In genomic region chrX:19846995-19847790, GRCh38 we compare ENCODE assay signal across 8 cellular contexts. TPM values are rescaled to one million over a fixed set of nuclear protein-coding genes. Genes with fewer than 3 reads are reported as not detected.
DNase-seq lines count a peak whose midpoint lies in the region; ATAC-seq, FAIRE-seq and TF ChIP-seq lines count a peak whose summit lies in the region.

No MANE protein-coding gene starts in this region.

- TF ChIP-seq CTCF in RWPE1 (conservative IDR thresholded peaks at IDR 0.05; ENCODE audit: low read depth) (no peak), endodermal cell (conservative IDR thresholded peaks at IDR 0.05) (no peak), pancreas (IDR thresholded peaks at IDR 0.05) (no peak)

- H3K9me2 ChIP-seq in GM23248 (ENCODE audit: insufficient read depth): no peaks in the 10 kb centered on the region

- peak overlapping the region; percentile 59 for H3K9ac ChIP-seq in GM23248
- H3K9ac ChIP-seq in endodermal cell (ENCODE audit: extremely low read depth, low read length, poor library complexity, severe bottlenecking): no peak overlapping the region

- intact Hi-C loops in pancreas (cut with DNase I): no loop called here

- in situ Hi-C loops in GM23248 (cut with MboI): no loop called here

- H3K4me1 ChIP-seq in ACC112 (ENCODE audit: control insufficient read depth, insufficient read depth, low read length, unreplicated experiment) (peaks cover 20% of the 10 kb centered on the region), GM23248 (ENCODE audit: insufficient read depth) (peaks cover 21% of the 10 kb centered on the region), endodermal cell (ENCODE audit: control insufficient read depth, insufficient read depth, low read length) (no peaks in the 10 kb centered on the region), pancreas (no peaks in the 10 kb centered on the region)

- H3K9me3 ChIP-seq in GM23248 (ENCODE audit: low read depth) (no peaks in the 10 kb centered on the region), endodermal cell (ENCODE audit: control insufficient read depth, low read length) (no peaks in the 10 kb centered on the region), pancreas (no peaks in the 10 kb centered on the region)

- DNase-seq in GM23248: peak; percentile 87
- peak; percentile 41 for DNase-seq in RWPE1 (ENCODE audit: low spot score)
- peak; percentile 65 for DNase-seq in endodermal cell
- no peak for DNase-seq in pancreas
- DNase-seq in NCI-H69 (lab: John Stamatoyannopoulos, UW): no peak
- DNase-seq in DMS53 (lab: John Stamatoyannopoulos, UW): no peak

- H3K9me3 Mint-ChIP-seq in endodermal cell: peaks cover 48% of the 10 kb centered on the region

- no peaks in the 10 kb centered on the region for H3K27me3 Mint-ChIP-seq in endodermal cell (ENCODE audit: insufficient read depth)

- H3K36me3 ChIP-seq in ACC112 (ENCODE audit: insufficient read depth, low read length) (no peaks in the 10 kb centered on the region), GM23248 (ENCODE audit: low read depth) (no peaks in the 10 kb centered on the region), endodermal cell (ENCODE audit: control insufficient read depth, insufficient read depth, low read length) (no peaks in the 10 kb centered on the region), pancreas (no peaks in the 10 kb centered on the region)

- H3K4me3 ChIP-seq in ACC112 (ENCODE audit: low read depth, low read length): peak overlapping the region; percentile 25
- H3K4me3 ChIP-seq in GM23248: peak overlapping the region; percentile 59
- H3K4me3 ChIP-seq in endodermal cell (ENCODE audit: low read length): no peak overlapping the region
- H3K4me3 ChIP-seq in pancreas: no peak overlapping the region

- no peaks in the 10 kb centered on the region for H4K20me1 ChIP-seq in GM23248 (ENCODE audit: insufficient read depth)

- H3F3A ChIP-seq in GM23248 (ENCODE audit: insufficient read depth): peaks cover 15% of the 10 kb centered on the region; the same call in 1 of the 2 replicates

- peak overlapping the region; percentile 43 for H2AFZ ChIP-seq in ACC112 (ENCODE audit: low read length, unreplicated experiment)
- 0 out of 2 replicates have a peak overlapping the region, but pooled peaks have one; percentile 45 for H2AFZ ChIP-seq in GM23248

- peak overlapping the region; percentile 67 for H3K27ac Mint-ChIP-seq in endodermal cell

- no peaks in the 10 kb centered on the region for H3K36me3 Mint-ChIP-seq in endodermal cell (ENCODE audit: low read depth)

- H3K27ac ChIP-seq in ACC112 (ENCODE audit: low read depth, low read length): peak overlapping the region; percentile 70
- peak overlapping the region; percentile 78 for H3K27ac ChIP-seq in GM23248
- no peak overlapping the region for H3K27ac ChIP-seq in RWPE1
- H3K27ac ChIP-seq in endodermal cell (ENCODE audit: low read depth, low read length): no peak overlapping the region
- H3K27ac ChIP-seq in pancreas: no peak overlapping the region

- H3K79me2 ChIP-seq in ACC112 (ENCODE audit: control insufficient read depth, insufficient read depth, low read length, unreplicated experiment) (peaks cover 3% of the 10 kb centered on the region), GM23248 (ENCODE audit: insufficient read depth) (peaks cover 23% of the 10 kb centered on the region)

- CTCF ChIA-PET in RWPE1 (lab: Yijun Ruan, JAX): no interaction called here

- H3K4me3 Mint-ChIP-seq in endodermal cell: no peak overlapping the region

- ATAC-seq in pancreas: peak in 3 of 4 donors; percentile 29 to 74 (median 61)
- no peak for ATAC-seq in HG03354 (IDR thresholded peaks at IDR 0.05; ENCODE audit: poor library complexity, severe bottlenecking, unreplicated experiment)

- H3K4me1 Mint-ChIP-seq in endodermal cell: peaks cover 7% of the 10 kb centered on the region

- peak overlapping the region; percentile 76 for H3K4me2 ChIP-seq in GM23248 (ENCODE audit: unreplicated experiment)

- FAIRE-seq in pancreas (lab: Jason Lieb, UNC): no peak

- no peaks in the 10 kb centered on the region for H3K27me3 ChIP-seq in ACC112 (ENCODE audit: insufficient read depth, low read length)
- no peaks in the 10 kb centered on the region for H3K27me3 ChIP-seq in GM23248 (replicated peaks; ENCODE audit: insufficient read depth)
- H3K27me3 ChIP-seq in endodermal cell (ENCODE audit: control insufficient read depth, insufficient read depth, low read length, poor library complexity, severe bottlenecking): no peaks in the 10 kb centered on the region
- H3K27me3 ChIP-seq in pancreas: no peaks in the 10 kb centered on the region

- POLR2A ChIA-PET in RWPE1 (lab: Yijun Ruan, JAX; ENCODE audit: low non-redundant PET): no interaction called here

- 5 to 7% methylated on average over 9 of the region's 9 CpGs for WGBS in GM23248 (ENCODE audit: low coverage in 1 of 2, low lambda C conversion rate in 2 of 2, missing lambda C conversion rate in 2 of 2), 2 experiments
- WGBS in endodermal cell (ENCODE audit: insufficient coverage in 1 of 2, insufficient read length in 1 of 2), 2 experiments: 67% methylated on average over 8 of the region's 9 CpGs; no CpG with 5 or more reads in 1 of the 2 experiments
- WGBS in pancreas, 2 donors: 65 to 72% methylated on average over 9 of the region's 9 CpGs

RNA-seq across cellular contexts. Expression of gene SH3KBP1, which starts 40.2 kb away (rescaled TPM):
- 32.2 and 39.0 TPM in 2 replicates for total RNA-seq in GM23248 (2014; rRNA removed; shearing (Covaris generic))
- 85.9 and 87.9 TPM in 2 replicates for polyA plus RNA-seq in GM23248 (2016; fragmentation: Nextera tagmentation; extraction: Ambion mirVana)
- total RNA-seq in endodermal cell: 10 to 100 TPM; 14.5 to 20.3 TPM
- 11.7 TPM for polyA plus RNA-seq in endodermal cell (2013, experiment 1 of 2)
- polyA plus RNA-seq in endodermal cell (2013, experiment 2 of 2): 11.3 TPM
- total RNA-seq in pancreas: 10 to 100 TPM in 1 of 6 donors, 1 to 10 TPM in 5; 2.2 to 11.1 (median 4.9) TPM
- 1 to 10 TPM; 3.5 to 5.1 TPM for polyA plus RNA-seq in pancreas

Comparison
In these comparisons a context has a peak if more than half of its experiments do, and no peak if none do; other contexts are left out.
1. H3K27ac ChIP-seq: peak in ACC112 (single experiment) and GM23248 (single experiment); none in RWPE1 (single experiment), endodermal cell (single experiment) and pancreas (0 of 4).
2. H3K4me3 ChIP-seq: peak in ACC112 (single experiment) and GM23248 (single experiment); none in endodermal cell (single experiment) and pancreas (0 of 4).
3. DNase-seq: peak in GM23248 (single experiment), RWPE1 (single experiment) and endodermal cell (single experiment); none in pancreas (0 of 6), NCI-H69 (single experiment) and DMS53 (single experiment).